15 cellular contexts compared by ENCODE assay signal in the genomic region with DNA sequence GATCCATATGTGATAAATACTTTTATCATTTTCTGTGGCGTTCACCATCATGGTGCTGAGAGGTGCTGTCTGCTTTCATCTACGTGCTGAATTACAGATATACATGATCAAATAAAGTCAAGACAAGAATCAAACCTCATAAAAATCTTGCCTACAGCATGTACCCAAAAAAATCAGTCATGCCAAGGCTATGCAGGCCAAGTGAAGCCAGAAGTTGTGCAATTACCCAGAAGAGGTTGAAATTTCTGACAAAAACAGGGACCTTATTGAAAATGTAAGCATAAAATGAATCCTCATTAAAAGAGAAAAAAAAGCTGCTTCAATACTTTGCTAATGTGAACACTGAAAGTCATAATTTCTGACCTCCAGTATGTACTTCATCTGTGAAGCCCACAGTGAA.
"Had no signal": no experiment of that assay in that cellular context is flagged by ENCODE, and none has a peak within 500 bp of the region (broad histone marks: within the 10 kb centered on the region; RNA-seq: fewer than 3 reads in every experiment).

No MANE protein-coding gene starts in this region.

- DNase-seq: effector memory CD4-positive, alpha-beta T cell; heart right ventricle; hypothalamus; kidney glomerular epithelial cell; natural killer cell; posterior cingulate gyrus; stimulated activated CD4-positive, alpha-beta T cell treated with anti-CD3 and anti-CD28 coated beads, Interleukin-2, amount 100 ng/mL, for 48 hours; testis; transverse colon had no signal

- H3K4me1 Mint-ChIP-seq: natural killer cell had no signal

- H3K4me1 ChIP-seq: esophagus muscularis mucosa, heart right ventricle, testis, transverse colon had no signal

- H3K27me3 ChIP-seq: esophagus muscularis mucosa, heart right ventricle, testis, transverse colon had no signal

- H3K4me2 ChIP-seq: smooth muscle cell had no signal

- H3K36me3 Mint-ChIP-seq: mesothelial cell of epicardium, natural killer cell had no signal

- H3K36me3 ChIP-seq: esophagus muscularis mucosa, heart right ventricle, transverse colon had no signal

- H3K4me3 ChIP-seq: esophagus muscularis mucosa, heart right ventricle, smooth muscle cell, testis, transverse colon had no signal

- ATAC-seq: heart right ventricle, natural killer cell had no signal

- H3K27ac ChIP-seq: epithelial cell of prostate, esophagus muscularis mucosa, heart right ventricle, transverse colon had no signal

- H3K27ac Mint-ChIP-seq: mesothelial cell of epicardium; natural killer cell; stimulated activated naive CD8-positive, alpha-beta T cell treated with anti-CD3 and anti-CD28 coated beads, Interleukin-15, Interleukin-2, amounts not matched to agents 100 ng/mL and 50 ng/mL, for 24 hours had no signal

- H3K9me3 Mint-ChIP-seq: mesothelial cell of epicardium; natural killer cell; neural crest cell; stimulated activated naive CD8-positive, alpha-beta T cell treated with anti-CD3 and anti-CD28 coated beads, Interleukin-15, Interleukin-2, amounts not matched to agents 100 ng/mL and 50 ng/mL, for 24 hours had no signal

- H3K4me3 Mint-ChIP-seq: mesothelial cell of epicardium; natural killer cell; neural crest cell; stimulated activated naive CD8-positive, alpha-beta T cell treated with anti-CD3 and anti-CD28 coated beads, Interleukin-15, Interleukin-2, amounts not matched to agents 100 ng/mL and 50 ng/mL, for 24 hours had no signal

- H3K9me3 ChIP-seq: esophagus muscularis mucosa, heart right ventricle, testis, transverse colon had no signal
